In genomic region chr14:93751946-93752660, GRCh38 we compare ENCODE assay signal across 17 cellular contexts. TPM values are rescaled to one million over a fixed set of nuclear protein-coding genes. Genes with fewer than 3 reads are reported as not detected.
DNase-seq lines count a peak whose midpoint lies in the region; ATAC-seq and TF ChIP-seq lines count a peak whose summit lies in the region.
"Had no signal": no experiment of that assay in that cellular context is flagged by ENCODE, and none has a peak within 500 bp of the region (broad histone marks: within the 10 kb centered on the region; RNA-seq: fewer than 3 reads in every experiment).

No MANE protein-coding gene starts in this region.

- no peak for TF ChIP-seq POLR2A in sigmoid colon (IDR thresholded peaks at IDR 0.05)

- H3K27me3 ChIP-seq in layer of hippocampus (ENCODE audit: control insufficient read depth, insufficient read depth, low read length) = no peaks in the 10 kb centered on the region
- no peaks in the 10 kb centered on the region for H3K27me3 ChIP-seq in sigmoid colon

- intact Hi-C loops in sigmoid colon (cut with DNase I) = no loop called here

- 58 to 69% methylated on average over 19 of the region's 19 CpGs for WGBS in sigmoid colon, 2 donors

- H3K27ac ChIP-seq in caudate nucleus (ENCODE audit: low read depth, low read length) (peak overlapping the region; percentile 82), layer of hippocampus (ENCODE audit: low read depth, low read length) (peak overlapping the region; percentile 92), sigmoid colon (peak overlapping the region; percentile 38 to 55 (median 51))

- no peak overlapping the region for H3K4me3 ChIP-seq in sigmoid colon

- DNase-seq in NCI-H2171 (lab: John Stamatoyannopoulos, UW) (peak; percentile 17), NCI-H2171 treated with DMSO at 0.1 percent for 48 hours (lab: John Stamatoyannopoulos, UW) (no peak), caudate nucleus (lab: John Stamatoyannopoulos, UW) (peak in 20 of 61 donors; percentile 5 to 72 (median 43)), sigmoid colon (no peak), GM19240 (ENCODE audit: insufficient read length, low spot score) (no peak)
- DNase-seq in stimulated activated CD4-positive, alpha-beta T cell treated with anti-CD3 and anti-CD28 coated beads, Interleukin-12 subunit alpha, Interleukin-12 subunit beta, amount 100 ng/mL, for 4 hours = no peak
- DNase-seq: 8988T, DMS153, EL, HCEC 1CT, Karpas-422, MM.1S, NCI-H1105, NCI-H1694 treated with DMSO at 0.1 percent for 48 hours, NCI-H524 had no signal

- no peak for TF ChIP-seq CTCF in sigmoid colon (IDR thresholded peaks at IDR 0.05)

- TF ChIP-seq EP300 in sigmoid colon (IDR thresholded peaks at IDR 0.05) = no peak

- no peak for ATAC-seq in HG02852 (IDR thresholded peaks at IDR 0.05; ENCODE audit: unreplicated experiment)

- peaks cover 0 to 40% (median 15%) of the 10 kb centered on the region in 4 donors for H3K4me1 ChIP-seq in sigmoid colon

- no peaks in the 10 kb centered on the region for H3K36me3 ChIP-seq in sigmoid colon

- no peaks in the 10 kb centered on the region for H3K9me3 ChIP-seq in sigmoid colon

RNA-seq across cellular contexts. Expression of gene PRIMA1, which starts 36.2 kb away (rescaled TPM):
- 10 to 100 TPM in 3 of 4 donors, 1 to 10 TPM in 1; 5.3 to 21.9 (median 12.8) TPM for total RNA-seq in sigmoid colon
- polyA plus RNA-seq in sigmoid colon = 1 to 10 TPM in 2 of 3 donors, under 1 TPM in 1; 0.23 to 7.6 (median 1.8) TPM
